ENCODE assay signal across 10 cellular contexts in the genomic region with DNA sequence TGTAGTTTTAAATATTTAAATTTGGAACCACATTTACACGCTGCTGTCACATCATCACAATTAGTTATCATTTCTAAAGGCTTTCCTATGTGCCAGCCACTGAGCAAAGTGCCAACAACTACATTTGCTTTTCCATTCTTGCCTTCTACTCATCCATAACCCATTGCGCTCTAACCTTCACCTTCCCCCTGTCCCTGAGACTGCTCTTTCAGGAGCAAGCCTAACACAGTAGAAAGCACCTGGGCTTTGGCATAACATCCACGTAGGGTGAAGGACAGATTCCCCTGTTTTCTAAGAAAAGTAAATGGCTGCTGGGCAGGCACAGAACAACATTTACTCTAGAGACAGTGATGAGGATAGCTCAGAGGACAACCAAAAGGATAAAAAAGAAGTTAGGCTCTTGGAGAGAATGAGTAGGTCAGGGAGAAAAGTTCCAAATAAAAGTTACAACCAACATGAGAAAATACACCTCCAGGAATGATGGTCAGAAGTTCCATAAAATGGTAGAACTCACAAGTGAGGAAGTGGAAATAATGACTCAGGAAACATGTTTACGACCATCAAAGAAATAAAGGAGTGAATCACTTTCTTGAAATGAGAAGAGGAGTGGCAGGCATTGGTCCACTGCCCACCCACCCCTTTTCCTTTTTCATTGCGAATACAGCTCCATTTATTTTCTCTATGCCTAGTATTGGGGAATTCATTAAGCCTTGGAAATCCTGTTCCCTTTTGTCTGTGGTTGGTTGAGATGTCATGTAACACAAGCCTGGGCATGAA.
DNase-seq lines count a peak whose midpoint lies in the region; ATAC-seq lines count a peak whose summit lies in the region.
"Had no signal": no experiment of that assay in that cellular context is flagged by ENCODE, and none has a peak within 500 bp of the region (broad histone marks: within the 10 kb centered on the region; RNA-seq: fewer than 3 reads in every experiment).

No MANE protein-coding gene starts in this region.

- H3K4me3 Mint-ChIP-seq in activated naive CD8-positive, alpha-beta T cell: peak overlapping the region; percentile 62

- no peak for ATAC-seq in GM19035 (IDR thresholded peaks at IDR 0.05; ENCODE audit: unreplicated experiment)
- ATAC-seq in HG02588 (IDR thresholded peaks at IDR 0.05; ENCODE audit: unreplicated experiment): no peak
- no peak for ATAC-seq in left colon

- in situ Hi-C loops in KBM-7 (cut with MboI; ENCODE audit: low pct_unique_long_range_greater_than_20kb, low sequenced_read_pairs): no loop called here

- no peaks in the 10 kb centered on the region for H3K9me3 Mint-ChIP-seq in activated naive CD8-positive, alpha-beta T cell (ENCODE audit: low read depth)

- H3K4me1 Mint-ChIP-seq in activated naive CD8-positive, alpha-beta T cell (ENCODE audit: low read depth): peaks cover 14% of the 10 kb centered on the region

- peak overlapping the region; percentile 91 for H3K27ac Mint-ChIP-seq in activated naive CD8-positive, alpha-beta T cell

- H3K27me3 Mint-ChIP-seq in activated naive CD8-positive, alpha-beta T cell: no peaks in the 10 kb centered on the region

- H3K36me3 Mint-ChIP-seq in activated naive CD8-positive, alpha-beta T cell: no peaks in the 10 kb centered on the region

- peak; percentile 1 to 39 for DNase-seq in activated CD4-positive, alpha-beta T cell treated with anti-CD3 and anti-CD28 coated beads, Interleukin-2, amount 50 U/mL, for 24 hours (ENCODE audit: low read depth in 1 of 2, low spot score in 1 of 2)
- DNase-seq in activated CD4-positive, alpha-beta T cell treated with anti-CD3 and anti-CD28 coated beads for 1 hour: no peak
- DNase-seq in KBM-7 (peak; percentile 14), left colon (no peak)
- DNase-seq in stimulated activated CD4-positive, alpha-beta T cell treated with anti-CD3 and anti-CD28 coated beads, Interleukin-2, amount 100 ng/mL, for 48 hours: peak; percentile 15 to 23
- DNase-seq: NCI-H2171 treated with DMSO at 0.1 percent for 48 hours, Peyer's patch had no signal

- intact Hi-C loops in left colon (cut with DNase I, micrococcal nuclease): no loop called here

Comparison
In these comparisons a context has a peak if more than half of its experiments do, and no peak if none do; other contexts are left out.
1. DNase-seq: peak in activated CD4-positive, alpha-beta T cell treated with anti-CD3 and anti-CD28 coated beads, Interleukin-2, amount 50 U/mL, for 24 hours (2 of 2), KBM-7 (single experiment) and stimulated activated CD4-positive, alpha-beta T cell treated with anti-CD3 and anti-CD28 coated beads, Interleukin-2, amount 100 ng/mL, for 48 hours (2 of 2); none in activated CD4-positive, alpha-beta T cell treated with anti-CD3 and anti-CD28 coated beads for 1 hour (single experiment) and left colon (0 of 2).